In the genomic region with DNA sequence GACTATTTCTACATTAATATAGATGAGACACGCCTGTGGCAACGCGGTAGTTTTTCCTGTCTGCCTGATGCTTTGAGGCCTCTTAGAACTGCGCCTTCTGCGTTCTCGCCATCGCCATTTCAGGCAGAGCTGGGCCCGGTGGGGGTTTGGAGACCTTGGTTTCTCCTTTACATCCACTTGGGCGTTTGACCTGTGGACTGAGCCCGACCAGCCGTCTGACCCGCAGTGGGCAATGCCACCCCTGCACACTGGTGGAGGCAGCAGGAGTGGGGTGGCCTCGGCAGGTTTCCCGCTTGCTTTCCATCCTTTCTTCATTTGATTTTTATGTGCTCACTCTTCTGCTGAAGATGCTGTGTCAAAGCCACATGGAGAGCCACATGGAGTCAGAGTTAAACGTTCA, we compare ENCODE assay signal across 16 cellular contexts.
DNase-seq lines count a peak whose midpoint lies in the region; ATAC-seq and TF ChIP-seq lines count a peak whose summit lies in the region.
"Had no signal": no experiment of that assay in that cellular context is flagged by ENCODE, and none has a peak within 500 bp of the region (broad histone marks: within the 10 kb centered on the region; RNA-seq: fewer than 3 reads in every experiment).

No MANE protein-coding gene starts in this region.

- no peak for DNase-seq in activated naive CD8-positive, alpha-beta T cell treated with anti-CD3 and anti-CD28 coated beads, Interleukin-2, amount 50 U/mL, for 24 hours
- DNase-seq in activated naive CD8-positive, alpha-beta T cell treated with anti-CD3 and anti-CD28 coated beads for 36 hours, result no peak
- DNase-seq in islet precursor cell (peak; percentile 35), stomach (peak; percentile 24)
- no peak for DNase-seq in activated naive CD4-positive, alpha-beta T cell treated with anti-CD3 and anti-CD28 coated beads for 36 hours
- no peak for DNase-seq in effector memory CD8-positive, alpha-beta T cell
- DNase-seq: AML-193; Calu3; CD8-positive, alpha-beta T cell; DMS79 treated with DMSO at 0.1 percent for 48 hours; GF-D8; GOT3; H9 had no signal

- H3K36me3 Mint-ChIP-seq in activated naive CD8-positive, alpha-beta T cell treated with anti-CD3 and anti-CD28 coated beads, Interleukin-2, amount 50 U/mL, for 24 hours (ENCODE audit: low read depth), result peaks cover 29% of the 10 kb centered on the region
- H3K36me3 Mint-ChIP-seq in activated naive CD8-positive, alpha-beta T cell treated with anti-CD3 and anti-CD28 coated beads for 36 hours, result peaks cover 12% of the 10 kb centered on the region
- peaks cover 14% of the 10 kb centered on the region for H3K36me3 Mint-ChIP-seq in activated naive CD4-positive, alpha-beta T cell treated with anti-CD3 and anti-CD28 coated beads for 36 hours (ENCODE audit: low read depth)
- H3K36me3 Mint-ChIP-seq in effector memory CD8-positive, alpha-beta T cell (ENCODE audit: insufficient read depth), result peaks cover 42% of the 10 kb centered on the region

- no peak for TF ChIP-seq CTCF in stomach (IDR thresholded peaks at IDR 0.05)

- WGBS in stomach, 5 donors, result 86 to 95% (median 87%) methylated on average over 15 of the region's 15 CpGs

- H3K4me3 Mint-ChIP-seq in activated naive CD8-positive, alpha-beta T cell treated with anti-CD3 and anti-CD28 coated beads, Interleukin-2, amount 50 U/mL, for 24 hours, result no peak overlapping the region
- H3K4me3 Mint-ChIP-seq in activated naive CD8-positive, alpha-beta T cell treated with anti-CD3 and anti-CD28 coated beads for 36 hours, result no peak overlapping the region
- H3K4me3 Mint-ChIP-seq in activated naive CD4-positive, alpha-beta T cell treated with anti-CD3 and anti-CD28 coated beads for 36 hours, result no peak overlapping the region
- H3K4me3 Mint-ChIP-seq in effector memory CD8-positive, alpha-beta T cell, result no peak overlapping the region
- H3K4me3 Mint-ChIP-seq: CD8-positive, alpha-beta T cell; H9 had no signal

- peaks cover 0 to 66% (median 55%) of the 10 kb centered on the region in 4 donors for H3K36me3 ChIP-seq in stomach

- H3K27ac ChIP-seq in stomach, result no peak overlapping the region
- H3K27ac ChIP-seq: 22Rv1, A549 had no signal

- peaks cover 0 to 18% (median 12%) of the 10 kb centered on the region in 4 donors for H3K4me1 ChIP-seq in stomach
- H3K4me1 ChIP-seq: A549 had no signal

- no peaks in the 10 kb centered on the region for H3K9me3 Mint-ChIP-seq in activated naive CD8-positive, alpha-beta T cell treated with anti-CD3 and anti-CD28 coated beads, Interleukin-2, amount 50 U/mL, for 24 hours
- H3K9me3 Mint-ChIP-seq in activated naive CD8-positive, alpha-beta T cell treated with anti-CD3 and anti-CD28 coated beads for 36 hours, result no peaks in the 10 kb centered on the region
- no peaks in the 10 kb centered on the region for H3K9me3 Mint-ChIP-seq in activated naive CD4-positive, alpha-beta T cell treated with anti-CD3 and anti-CD28 coated beads for 36 hours
- no peaks in the 10 kb centered on the region for H3K9me3 Mint-ChIP-seq in effector memory CD8-positive, alpha-beta T cell
- H3K9me3 Mint-ChIP-seq: CD8-positive, alpha-beta T cell; H9 had no signal

- H3K27me3 ChIP-seq in stomach, result no peaks in the 10 kb centered on the region

- intact Hi-C loops in stomach (cut with DNase I; ENCODE audit: low total_unique reads), result no loop called here
- intact Hi-C loops in activated naive CD4-positive, alpha-beta T cell treated with anti-CD3 and anti-CD28 coated beads for 36 hours (cut with micrococcal nuclease), result no loop called here

- no peaks in the 10 kb centered on the region for H3K27me3 Mint-ChIP-seq in activated naive CD8-positive, alpha-beta T cell treated with anti-CD3 and anti-CD28 coated beads, Interleukin-2, amount 50 U/mL, for 24 hours
- no peaks in the 10 kb centered on the region for H3K27me3 Mint-ChIP-seq in activated naive CD8-positive, alpha-beta T cell treated with anti-CD3 and anti-CD28 coated beads for 36 hours
- H3K27me3 Mint-ChIP-seq in activated naive CD4-positive, alpha-beta T cell treated with anti-CD3 and anti-CD28 coated beads for 36 hours (ENCODE audit: low read depth), result no peaks in the 10 kb centered on the region
- no peaks in the 10 kb centered on the region for H3K27me3 Mint-ChIP-seq in effector memory CD8-positive, alpha-beta T cell

- no peak for ATAC-seq in activated naive CD8-positive, alpha-beta T cell treated with anti-CD3 and anti-CD28 coated beads, Interleukin-2, amount 50 U/mL, for 24 hours
- no peak for ATAC-seq in HG02885 (IDR thresholded peaks at IDR 0.05; ENCODE audit: poor library complexity, unreplicated experiment)
- no peak for ATAC-seq in effector memory CD8-positive, alpha-beta T cell (replicated peaks)
- ATAC-seq: A549; CD8-positive, alpha-beta T cell had no signal

- H3K4me3 ChIP-seq in stomach, result no peak overlapping the region
- H3K4me3 ChIP-seq: A549 had no signal

- CTCF ChIA-PET in activated naive CD4-positive, alpha-beta T cell treated with anti-CD3 and anti-CD28 coated beads for 36 hours (lab: Charles Lee), result no interaction called here

- H3K27ac Mint-ChIP-seq in activated naive CD8-positive, alpha-beta T cell treated with anti-CD3 and anti-CD28 coated beads, Interleukin-2, amount 50 U/mL, for 24 hours, result peak overlapping the region; percentile 20
- no peak overlapping the region for H3K27ac Mint-ChIP-seq in activated naive CD8-positive, alpha-beta T cell treated with anti-CD3 and anti-CD28 coated beads for 36 hours
- no peak overlapping the region for H3K27ac Mint-ChIP-seq in activated naive CD4-positive, alpha-beta T cell treated with anti-CD3 and anti-CD28 coated beads for 36 hours
- H3K27ac Mint-ChIP-seq in effector memory CD8-positive, alpha-beta T cell, result no peak overlapping the region
- H3K27ac Mint-ChIP-seq: CD8-positive, alpha-beta T cell had no signal

- TF ChIP-seq EP300 in stomach (IDR thresholded peaks at IDR 0.05), result no peak

- H3K9me3 ChIP-seq in stomach, result no peaks in the 10 kb centered on the region
- H3K9me3 ChIP-seq: A549 had no signal

- no peak for TF ChIP-seq POLR2A in stomach (IDR thresholded peaks at IDR 0.05)

- peaks cover 10% of the 10 kb centered on the region for H3K4me1 Mint-ChIP-seq in activated naive CD8-positive, alpha-beta T cell treated with anti-CD3 and anti-CD28 coated beads, Interleukin-2, amount 50 U/mL, for 24 hours
- H3K4me1 Mint-ChIP-seq in activated naive CD8-positive, alpha-beta T cell treated with anti-CD3 and anti-CD28 coated beads for 36 hours, result peaks cover 3% of the 10 kb centered on the region
- H3K4me1 Mint-ChIP-seq in activated naive CD4-positive, alpha-beta T cell treated with anti-CD3 and anti-CD28 coated beads for 36 hours (ENCODE audit: low read depth), result peaks cover 6% of the 10 kb centered on the region
- H3K4me1 Mint-ChIP-seq in effector memory CD8-positive, alpha-beta T cell (ENCODE audit: low read depth in 2 of 2), result peaks cover 14 to 16% of the 10 kb centered on the region in 2 donors
- H3K4me1 Mint-ChIP-seq: H9 had no signal

Comparison
In these comparisons a context has a peak if more than half of its experiments do, and no peak if none do; other contexts are left out.
1. DNase-seq: peak in islet precursor cell (single experiment) and stomach (single experiment); none in activated naive CD8-positive, alpha-beta T cell treated with anti-CD3 and anti-CD28 coated beads, Interleukin-2, amount 50 U/mL, for 24 hours (single experiment), activated naive CD8-positive, alpha-beta T cell treated with anti-CD3 and anti-CD28 coated beads for 36 hours (single experiment), activated naive CD4-positive, alpha-beta T cell treated with anti-CD3 and anti-CD28 coated beads for 36 hours (single experiment) and effector memory CD8-positive, alpha-beta T cell (0 of 3).